In genomic region chr1:72284084-72284397, GRCh38 we compare ENCODE assay signal across 8 cellular contexts. TPM values are rescaled to one million over a fixed set of nuclear protein-coding genes. Genes with fewer than 3 reads are reported as not detected.
DNase-seq lines count a peak whose midpoint lies in the region; ATAC-seq and TF ChIP-seq lines count a peak whose summit lies in the region.

No MANE protein-coding gene starts in this region.

- H3K27ac ChIP-seq in adrenal gland (peak overlapping the region in 4 of 5 donors; percentile 53 to 90 (median 72)), layer of hippocampus (ENCODE audit: low read depth, low read length) (peak overlapping the region; percentile 96), tibial artery (peak overlapping the region; percentile 96 to 99)

- DNase-seq in SHP77 treated with DMSO at 0.1 percent for 48 hours (lab: John Stamatoyannopoulos, UW) = peak; percentile 75
- no peak for DNase-seq in SHP77 (lab: John Stamatoyannopoulos, UW)
- DNase-seq in adrenal gland = no peak
- no peak for DNase-seq in tibial artery
- no peak for DNase-seq in superior temporal gyrus (ENCODE audit: extremely low spot score)

- H3K4me1 ChIP-seq in adrenal gland (replicated peaks in 1 of 2) (no peaks in the 10 kb centered on the region), tibial artery (peaks cover 0 to 35% (median 5%) of the 10 kb centered on the region in 4 donors)

- peak overlapping the region; percentile 18 to 87 (median 42) for H3K4me3 ChIP-seq in adrenal gland
- H3K4me3 ChIP-seq in tibial artery = peak overlapping the region; percentile 85 to 91

- no peak for TF ChIP-seq CTCF in adrenal gland (IDR thresholded peaks at IDR 0.05)
- TF ChIP-seq CTCF in tibial artery (IDR thresholded peaks at IDR 0.05) = no peak

- no peaks in the 10 kb centered on the region for H3K9me3 ChIP-seq in adrenal gland (replicated peaks in 1 of 3)
- H3K9me3 ChIP-seq in tibial artery = no peaks in the 10 kb centered on the region

- H3K36me3 ChIP-seq in adrenal gland (replicated peaks in 1 of 2) (no peaks in the 10 kb centered on the region), tibial artery (no peaks in the 10 kb centered on the region)

- WGBS in adrenal gland, 4 donors = 0 to 2% (median 1%) methylated on average over 7 of the region's 7 CpGs

- TF ChIP-seq POLR2A in adrenal gland (IDR thresholded peaks at IDR 0.05) = no peak

- intact Hi-C loops in adrenal gland (cut with DNase I) (no loop called here), tibial artery (cut with DNase I; ENCODE audit: low total_unique reads) (no loop called here)

- ATAC-seq in GM18858 (IDR thresholded peaks at IDR 0.05; ENCODE audit: unreplicated experiment) (no peak), HG03565 (IDR thresholded peaks at IDR 0.05; ENCODE audit: unreplicated experiment) (no peak)

- H3K27me3 ChIP-seq in adrenal gland = no peaks in the 10 kb centered on the region
- no peaks in the 10 kb centered on the region for H3K27me3 ChIP-seq in layer of hippocampus (ENCODE audit: control insufficient read depth, insufficient read depth, low read length)
- H3K27me3 ChIP-seq in tibial artery = no peaks in the 10 kb centered on the region

RNA-seq across cellular contexts. Expression of gene NEGR1, which starts 1.7 kb away (rescaled TPM):
- total RNA-seq in adrenal gland = 1 to 10 TPM; 1.1 to 7.4 (median 4.4) TPM
- polyA plus RNA-seq in adrenal gland = 1 to 10 TPM; 2.2 to 6.2 (median 2.5) TPM
